Comparison of ENCODE assay signal across 9 cellular contexts in the genomic region with DNA sequence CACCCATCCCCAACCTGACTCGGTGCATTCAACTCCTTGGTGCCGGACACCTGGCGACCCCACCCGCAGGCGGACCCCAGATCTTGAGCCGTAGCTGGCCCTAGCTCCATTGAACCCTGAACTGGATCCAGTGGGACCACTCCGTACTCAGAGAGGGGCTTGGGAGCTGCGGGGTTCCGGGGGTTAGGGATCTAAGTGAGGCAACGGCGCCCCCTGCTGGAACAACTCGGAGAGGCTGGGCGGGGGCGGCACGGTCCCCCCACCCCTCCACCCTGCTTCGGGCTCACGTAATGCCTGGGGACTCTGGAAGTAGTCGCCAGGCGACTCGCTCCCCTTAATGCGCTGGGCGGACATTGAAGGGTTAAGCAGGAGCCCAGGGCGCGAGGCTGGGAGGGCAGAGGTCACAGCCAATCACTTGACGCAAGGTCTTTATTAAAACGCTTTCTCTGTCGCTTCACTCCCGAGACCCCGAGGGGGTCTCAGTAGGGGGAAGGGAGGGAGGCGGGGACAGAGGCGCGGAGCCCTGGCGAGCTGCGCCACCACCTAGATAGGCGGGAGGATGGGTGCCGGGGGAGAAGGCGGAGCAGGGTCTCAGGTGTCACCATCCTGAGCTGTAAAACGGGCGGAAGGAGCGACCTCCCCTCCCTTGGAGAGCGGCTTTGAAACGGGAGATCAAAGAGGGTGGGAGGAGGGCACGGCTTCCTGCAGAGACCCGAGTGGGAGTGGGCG. TPM values are rescaled to one million over a fixed set of nuclear protein-coding genes. Genes with fewer than 3 reads are reported as not detected.
DNase-seq lines count a peak whose midpoint lies in the region; ATAC-seq and TF ChIP-seq lines count a peak whose summit lies in the region.
"Had no signal": no experiment of that assay in that cellular context is flagged by ENCODE, and none has a peak within 500 bp of the region (broad histone marks: within the 10 kb centered on the region; RNA-seq: fewer than 3 reads in every experiment).

No MANE protein-coding gene starts in this region.

- H3K9me3 Mint-ChIP-seq in brain, result peaks cover 0 to 2% (median 0%) of the 10 kb centered on the region in 5 experiments

- H3F3A ChIP-seq in DOHH2 (ENCODE audit: control insufficient read depth, insufficient read depth), result no peaks in the 10 kb centered on the region

- peak; percentile 100 for TF ChIP-seq CTCF in DOHH2 (IDR thresholded peaks at IDR 0.05; ENCODE audit: low read depth, low read length, poor library complexity, severe bottlenecking)
- peak; percentile 78 for TF ChIP-seq CTCF in NB4 (IDR thresholded peaks at IDR 0.05; ENCODE audit: low read depth, low read length)
- peak; percentile 87 for TF ChIP-seq CTCF in VCaP (conservative IDR thresholded peaks at IDR 0.05)
- peak; percentile 85 to 98 for TF ChIP-seq CTCF in brain (conservative IDR thresholded peaks at IDR 0.05)

- DNase-seq in NB4 (ENCODE audit: low read depth) (peak; percentile 67), islet precursor cell (peak; percentile 97), H4 (ENCODE audit: low spot score) (no peak)
- DNase-seq in stimulated activated CD4-positive, alpha-beta T cell treated with anti-CD3 and anti-CD28 coated beads, Interleukin-15, amount 100 ng/mL, for 24 hours, result peak; percentile 80

- H3K4me1 ChIP-seq in DOHH2 (ENCODE audit: control insufficient read depth, low read length), result peaks cover 20% of the 10 kb centered on the region

- no peak for TF ChIP-seq POLR2A in NB4 (IDR thresholded peaks at IDR 0.05; ENCODE audit: extremely low read depth, insufficient read length)

- peaks cover 5% of the 10 kb centered on the region for H3K27me3 Mint-ChIP-seq in brain

- no peak overlapping the region for H3K27ac ChIP-seq in DOHH2 (ENCODE audit: low read depth, low read length)
- H3K27ac ChIP-seq in VCaP, result peak overlapping the region; percentile 16; the same call in 1 of the 2 replicates
- H3K27ac ChIP-seq: epithelial cell of prostate had no signal

- H4K20me1 ChIP-seq in DOHH2 (ENCODE audit: control insufficient read depth, insufficient read depth, low read depth, low read length), result 0 out of 2 replicates have a peak, but pooled peaks cover 3% of the 10 kb centered on the region

- H3K9me2 ChIP-seq in DOHH2 (replicated peaks; ENCODE audit: control insufficient read depth, low read length), result no peaks in the 10 kb centered on the region

- H3K27me3 ChIP-seq in DOHH2 (ENCODE audit: control insufficient read depth, low read length), result peaks cover 59% of the 10 kb centered on the region

- H3K79me2 ChIP-seq in DOHH2 (ENCODE audit: control insufficient read depth, low read length), result no peaks in the 10 kb centered on the region

- ATAC-seq in GM21737 (IDR thresholded peaks at IDR 0.05; ENCODE audit: unreplicated experiment), result no peak

- H3K27ac Mint-ChIP-seq in brain, result peak overlapping the region in 4 of 5 experiments; percentile 27 to 99 (median 97)

- peaks cover 88% of the 10 kb centered on the region for H3K4me1 Mint-ChIP-seq in brain

- H3K36me3 ChIP-seq in DOHH2 (ENCODE audit: control insufficient read depth, low read length), result no peaks in the 10 kb centered on the region

- no peaks in the 10 kb centered on the region for H3K9me3 ChIP-seq in DOHH2 (ENCODE audit: control insufficient read depth, insufficient read depth, low read length)

- peak overlapping the region; percentile 69 to 90 (median 81) for H3K4me3 Mint-ChIP-seq in brain

- H3K4me2 ChIP-seq in DOHH2 (ENCODE audit: low read length), result peak overlapping the region; percentile 81

- H3K36me3 Mint-ChIP-seq in brain, result no peaks in the 10 kb centered on the region

- H3K4me3 ChIP-seq in DOHH2 (ENCODE audit: low read length) (peak overlapping the region; percentile 67), NB4 (ENCODE audit: low read depth, low read length) (no peak overlapping the region)

RNA-seq across cellular contexts. Expression of gene CRABP2, which starts 0.7 kb away (rescaled TPM):
- polyA plus RNA-seq in brain (ENCODE audit: insufficient read depth, low read depth, low replicate concordance), result 10.5 TPM
- total RNA-seq in H4 (2014; rRNA removed; shearing (Covaris generic)), result 0.95 and 3.8 TPM in 2 replicates

RNA-seq across cellular contexts. Expression of gene METTL25B, which starts 22.2 kb away (rescaled TPM):
- polyA plus RNA-seq in brain (ENCODE audit: insufficient read depth, low read depth, low replicate concordance), result 46.8 TPM
- total RNA-seq in H4 (2014; rRNA removed; shearing (Covaris generic)), result 11.6 and 20.0 TPM in 2 replicates

RNA-seq across cellular contexts. Expression of gene ISG20L2, which starts 22.5 kb away (rescaled TPM):
- 41.5 TPM for polyA plus RNA-seq in brain (ENCODE audit: insufficient read depth, low read depth, low replicate concordance)
- 22.2 and 27.0 TPM in 2 replicates for total RNA-seq in H4 (2014; rRNA removed; shearing (Covaris generic))

RNA-seq across cellular contexts. Expression of gene NES, which starts 28.9 kb away (rescaled TPM):
- 12.7 TPM for polyA plus RNA-seq in brain (ENCODE audit: insufficient read depth, low read depth, low replicate concordance)
- total RNA-seq in H4 (2014; rRNA removed; shearing (Covaris generic)), result 0.41 and 0.48 TPM in 2 replicates

RNA-seq across cellular contexts. Expression of gene MRPL24, which starts 34.8 kb away (rescaled TPM):
- polyA plus RNA-seq in brain (ENCODE audit: insufficient read depth, low read depth, low replicate concordance), result 111 TPM
- total RNA-seq in H4 (2014; rRNA removed; shearing (Covaris generic)), result 82.2 and 96.3 TPM in 2 replicates
